20 cellular contexts compared by ENCODE assay signal in the genomic region with DNA sequence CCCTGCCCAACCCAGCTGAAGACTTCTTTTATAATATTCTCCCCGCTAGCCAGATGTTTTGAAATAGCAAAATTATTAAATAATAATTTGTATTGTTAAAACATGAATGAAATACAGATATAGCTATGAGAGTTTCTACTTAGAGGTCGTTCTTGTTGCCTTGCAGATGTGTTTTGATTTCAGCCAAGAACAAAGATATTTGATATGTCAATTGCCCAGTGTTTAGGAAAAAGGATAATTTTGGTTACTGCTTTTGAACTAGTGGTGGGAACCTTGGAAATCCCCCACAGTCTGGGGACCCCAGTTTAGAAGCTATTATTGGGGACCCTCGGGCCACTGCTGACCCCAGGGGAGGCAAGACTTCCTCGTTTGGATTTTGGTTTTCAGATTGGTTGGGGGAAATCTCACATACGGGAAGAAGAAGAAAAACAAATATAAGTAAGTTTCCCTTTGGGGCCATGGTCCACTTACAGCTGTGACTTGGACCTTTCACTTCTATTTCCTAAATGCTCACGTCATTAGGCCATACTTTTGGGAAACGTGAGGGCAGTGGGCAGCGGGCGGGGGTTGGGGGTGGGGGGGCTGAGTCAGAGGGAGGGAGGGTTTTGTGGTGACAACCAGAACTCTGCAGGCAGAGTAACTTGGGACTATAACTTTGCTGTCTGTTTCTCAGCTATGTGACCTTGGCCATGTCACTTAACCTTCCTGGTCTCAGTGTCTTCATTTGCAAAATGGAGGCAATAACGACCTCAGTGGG.
DNase-seq lines count a peak whose midpoint lies in the region; ATAC-seq and TF ChIP-seq lines count a peak whose summit lies in the region.
"Had no signal": no experiment of that assay in that cellular context is flagged by ENCODE, and none has a peak within 500 bp of the region (broad histone marks: within the 10 kb centered on the region; RNA-seq: fewer than 3 reads in every experiment).

No MANE protein-coding gene starts in this region.

- no peak overlapping the region for H3K4me3 Mint-ChIP-seq in nephron
- H3K4me3 Mint-ChIP-seq: activated CD4-positive, alpha-beta memory T cell treated with anti-CD3 and anti-CD28 coated beads for 36 hours; activated T-helper 1 cell treated with anti-CD3 and anti-CD28 coated beads, Interleukin-12 subunit alpha, Interleukin-12 subunit beta, Interleukin-2, Interleukin-4 antibody, amounts not matched to agents 30 ng/mL and 10 ng/mL and 1 ng/mL, durations not matched to agents 14 hours and 24 hours and 36 hours; IgD-negative memory B cell; natural killer cell treated with Interleukin-12 subunit alpha and Interleukin-12 subunit beta and Interleukin-15 and Interleukin-18, amount 100 ng/mL, for 72 hours had no signal

- H3K4me1 Mint-ChIP-seq in nephron: peaks cover 55% of the 10 kb centered on the region

- H3K27me3 Mint-ChIP-seq in nephron (ENCODE audit: low read depth): no peaks in the 10 kb centered on the region

- H3K36me3 Mint-ChIP-seq in nephron (ENCODE audit: low read depth): peaks cover 26% of the 10 kb centered on the region
- H3K36me3 Mint-ChIP-seq: activated CD4-positive, alpha-beta memory T cell treated with anti-CD3 and anti-CD28 coated beads for 36 hours; IgD-negative memory B cell; natural killer cell treated with Interleukin-12 subunit alpha and Interleukin-12 subunit beta and Interleukin-15 and Interleukin-18, amount 100 ng/mL, for 72 hours had no signal

- ATAC-seq in GM18511 (IDR thresholded peaks at IDR 0.05; ENCODE audit: unreplicated experiment) (no peak), HG02885 (IDR thresholded peaks at IDR 0.05; ENCODE audit: poor library complexity, unreplicated experiment) (no peak)
- ATAC-seq: HCT116; natural killer cell treated with Interleukin-12 subunit alpha and Interleukin-12 subunit beta and Interleukin-15 and Interleukin-18, amount 100 ng/mL, for 72 hours had no signal

- H3K27ac ChIP-seq in cingulate gyrus (ENCODE audit: low read depth, low read length): peak overlapping the region; percentile 51
- H3K27ac ChIP-seq: lower lobe of right lung, SK-N-MC had no signal

- TF ChIP-seq CTCF in nephron (IDR thresholded peaks at IDR 0.05; ENCODE audit: unreplicated experiment in 3 of 3): no peak

- peaks cover 9% of the 10 kb centered on the region for H3K9me3 Mint-ChIP-seq in nephron
- H3K9me3 Mint-ChIP-seq: activated T-helper 1 cell treated with anti-CD3 and anti-CD28 coated beads, Interleukin-12 subunit alpha, Interleukin-12 subunit beta, Interleukin-2, Interleukin-4 antibody, amounts not matched to agents 30 ng/mL and 10 ng/mL and 1 ng/mL, durations not matched to agents 14 hours and 24 hours and 36 hours; natural killer cell treated with Interleukin-12 subunit alpha and Interleukin-12 subunit beta and Interleukin-15 and Interleukin-18, amount 100 ng/mL, for 72 hours had no signal

- peak overlapping the region in 2 of 3 experiments; percentile 59 to 73 for H3K27ac Mint-ChIP-seq in nephron
- H3K27ac Mint-ChIP-seq: activated CD4-positive, alpha-beta memory T cell treated with anti-CD3 and anti-CD28 coated beads for 36 hours; activated T-helper 1 cell treated with anti-CD3 and anti-CD28 coated beads, Interleukin-12 subunit alpha, Interleukin-12 subunit beta, Interleukin-2, Interleukin-4 antibody, amounts not matched to agents 30 ng/mL and 10 ng/mL and 1 ng/mL, durations not matched to agents 14 hours and 24 hours and 36 hours; IgD-negative memory B cell; natural killer cell treated with Interleukin-12 subunit alpha and Interleukin-12 subunit beta and Interleukin-15 and Interleukin-18, amount 100 ng/mL, for 72 hours had no signal

- DNase-seq in AG08396 (ENCODE audit: low spot score) (peak; percentile 32), MV-4-11 (lab: John Stamatoyannopoulos, UW) (peak; percentile 51), NCI-H187 treated with DMSO at 0.1 percent for 48 hours (lab: John Stamatoyannopoulos, UW) (no peak), midbrain (lab: John Stamatoyannopoulos, UW) (no peak)
- DNase-seq: activated CD4-positive, alpha-beta memory T cell treated with anti-CD3 and anti-CD28 coated beads for 36 hours; foreskin fibroblast; lower lobe of right lung; NCI-H1417; NCI-H345; retina; stimulated activated CD4-positive, alpha-beta T cell treated with anti-CD3 and anti-CD28 coated beads, Interleukin-4, amount 100 ng/mL, for 1 hour had no signal

Comparison
In these comparisons a context has a peak if more than half of its experiments do, and no peak if none do; other contexts are left out.
1. DNase-seq: peak in AG08396 (single experiment) and MV-4-11 (single experiment); none in NCI-H187 treated with DMSO at 0.1 percent for 48 hours (single experiment) and midbrain (single experiment).